ENCODE assay signal across 10 cellular contexts in genomic region chr12:32149489-32149888, GRCh38.
"Had no signal": no experiment of that assay in that cellular context is flagged by ENCODE, and none has a peak within 500 bp of the region (broad histone marks: within the 10 kb centered on the region; RNA-seq: fewer than 3 reads in every experiment).

No MANE protein-coding gene starts in this region.

- H3K27ac Mint-ChIP-seq: HFFc6 had no signal

- H3K9ac ChIP-seq: GM23248, KMS-11 had no signal

- H3K9me3 ChIP-seq: HAP-1 had no signal

- H2AFZ ChIP-seq: GM23248 had no signal

- H3K36me3 ChIP-seq: HAP-1 had no signal

- H3K4me3 ChIP-seq: GM23248, HAP-1 had no signal

- H3K4me2 ChIP-seq: KMS-11 had no signal

- ATAC-seq: HCT116 had no signal

- H3K4me3 Mint-ChIP-seq: HFFc6 had no signal

- H3K9me3 Mint-ChIP-seq: HFFc6 had no signal

- H3K27ac ChIP-seq: HL-60, KMS-11 had no signal

- DNase-seq: GM23248, GOT3, H7, HFFc6, IMR-90, KBM-7 had no signal
